ENCODE assay signal across 19 cellular contexts in the genomic region with DNA sequence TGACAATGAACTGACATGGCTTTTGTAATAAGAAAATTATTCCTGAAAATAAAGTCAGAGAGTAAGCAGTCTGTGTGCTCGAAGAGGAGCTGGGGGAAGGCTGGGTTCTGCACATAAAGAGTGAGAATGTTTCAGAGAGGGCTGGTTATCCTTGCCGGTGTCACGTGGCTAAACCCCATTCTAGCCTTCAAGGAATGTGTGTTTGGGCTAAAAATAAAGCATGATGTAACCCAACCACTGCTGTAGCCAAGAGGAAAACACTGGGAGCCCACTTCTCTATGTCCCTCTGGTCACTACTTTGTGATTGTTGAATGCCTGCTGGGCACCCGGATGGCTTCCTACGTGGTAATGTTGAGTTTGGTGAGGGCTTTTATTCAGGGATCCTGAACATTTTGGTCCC. TPM values are rescaled to one million over a fixed set of nuclear protein-coding genes. Genes with fewer than 3 reads are reported as not detected.
DNase-seq lines count a peak whose midpoint lies in the region; ATAC-seq and TF ChIP-seq lines count a peak whose summit lies in the region.
"Had no signal": no experiment of that assay in that cellular context is flagged by ENCODE, and none has a peak within 500 bp of the region (broad histone marks: within the 10 kb centered on the region; RNA-seq: fewer than 3 reads in every experiment).

No MANE protein-coding gene starts in this region.

- H3K14ac ChIP-seq in IMR-90 (replicated peaks; ENCODE audit: low read depth, low read length) (no peak overlapping the region), H9 (ENCODE audit: insufficient read depth, low read length) (no peak overlapping the region)

- POLR2A ChIA-PET in IMR-90 (lab: Charles Lee; ENCODE audit: unreplicated experiment): no interaction called here

- no peak overlapping the region for H2AK9ac ChIP-seq in IMR-90 (replicated peaks; ENCODE audit: low read depth, low read length, poor library complexity)

- no peaks in the 10 kb centered on the region for H3K9me1 ChIP-seq in IMR-90 (ENCODE audit: insufficient read depth, low read length)

- H2AK5ac ChIP-seq in IMR-90 (ENCODE audit: low read depth, low read length) (no peak overlapping the region), H9 (ENCODE audit: insufficient read length, low read length) (no peak overlapping the region)

- H4K20me1 ChIP-seq in IMR-90 (ENCODE audit: insufficient read depth, low read length): no peaks in the 10 kb centered on the region
- H4K20me1 ChIP-seq in H9 (ENCODE audit: control insufficient read depth, insufficient read depth, insufficient read length): no peaks in the 10 kb centered on the region

- no peak overlapping the region for H2BK120ac ChIP-seq in IMR-90 (ENCODE audit: low read depth, low read length)
- no peak overlapping the region for H2BK120ac ChIP-seq in H9 (ENCODE audit: low read depth, low read length, poor library complexity, severe bottlenecking)

- H3T11ph ChIP-seq in H9 (ENCODE audit: low read length): no peak overlapping the region

- peak overlapping the region; percentile 97 for H3K27ac Mint-ChIP-seq in stimulated activated memory B cell treated with anti-CD40 and anti-IgM and Interleukin-4, amounts not matched to agents 10 μg/mL and 1 μg/mL and 100 μg/mL, for 72 hours
- H3K27ac Mint-ChIP-seq in H9: no peak overlapping the region
- H3K27ac Mint-ChIP-seq: activated CD4-positive, alpha-beta memory T cell treated with anti-CD3 and anti-CD28 coated beads, Interleukin-2, amount 10 ng/mL, durations not matched to agents 7 days and 5 days; activated T-helper 2 cell treated with anti-CD3 and anti-CD28 coated beads, Interferon-gamma antibody, Interleukin-2, Interleukin-4, amounts not matched to agents 10 μg/mL and 5 μg/mL and 100 μg/mL, durations not matched to agents 14 hours and 24 hours and 36 hours; CD4-positive, CD25-positive, alpha-beta regulatory T cell; nephron progenitor cell had no signal

- no peak overlapping the region for H3K4me3 Mint-ChIP-seq in stimulated activated memory B cell treated with anti-CD40 and anti-IgM and Interleukin-4, amounts not matched to agents 10 μg/mL and 1 μg/mL and 100 μg/mL, for 72 hours
- H3K4me3 Mint-ChIP-seq in H9: no peak overlapping the region
- H3K4me3 Mint-ChIP-seq: activated CD4-positive, alpha-beta memory T cell treated with anti-CD3 and anti-CD28 coated beads, Interleukin-2, amount 10 ng/mL, durations not matched to agents 7 days and 5 days; CD4-positive, CD25-positive, alpha-beta regulatory T cell; nephron progenitor cell had no signal

- in situ Hi-C loops in IMR-90 (cut with MboI; ENCODE audit: low sequenced_read_pairs) (no loop called here), brain microvascular endothelial cell (cut with HindIII; ENCODE audit: low pct_ligation_motif_present, low sequenced_read_pairs) (no loop called here), ACHN (cut with HindIII; ENCODE audit: low pct_ligation_motif_present, low pct_unique_long_range_greater_than_20kb, low sequenced_read_pairs) (no loop called here)

- ATAC-seq in IMR-90 (ENCODE audit: low read depth): no peak
- ATAC-seq in stimulated activated memory B cell treated with anti-CD40 and anti-IgM and Interleukin-4, amounts not matched to agents 10 μg/mL and 1 μg/mL and 100 μg/mL, for 72 hours: no peak

- H3K27me3 Mint-ChIP-seq in stimulated activated memory B cell treated with anti-CD40 and anti-IgM and Interleukin-4, amounts not matched to agents 10 μg/mL and 1 μg/mL and 100 μg/mL, for 72 hours: no peaks in the 10 kb centered on the region
- peaks cover 8% of the 10 kb centered on the region for H3K27me3 Mint-ChIP-seq in H9 (ENCODE audit: low read depth)

- H3K9ac ChIP-seq in IMR-90 (ENCODE audit: low read depth, low read length) (no peak overlapping the region), H9 (ENCODE audit: extremely low read depth, insufficient read length, low read length) (no peak overlapping the region)

- H3K9me3 Mint-ChIP-seq in stimulated activated memory B cell treated with anti-CD40 and anti-IgM and Interleukin-4, amounts not matched to agents 10 μg/mL and 1 μg/mL and 100 μg/mL, for 72 hours: no peaks in the 10 kb centered on the region
- no peaks in the 10 kb centered on the region for H3K9me3 Mint-ChIP-seq in H9
- H3K9me3 Mint-ChIP-seq: activated CD4-positive, alpha-beta memory T cell treated with anti-CD3 and anti-CD28 coated beads, Interleukin-2, amount 10 ng/mL, durations not matched to agents 7 days and 5 days; activated T-helper 2 cell treated with anti-CD3 and anti-CD28 coated beads, Interferon-gamma antibody, Interleukin-2, Interleukin-4, amounts not matched to agents 10 μg/mL and 5 μg/mL and 100 μg/mL, durations not matched to agents 14 hours and 24 hours and 36 hours; CD4-positive, CD25-positive, alpha-beta regulatory T cell; nephron progenitor cell had no signal

- no peak overlapping the region for H2BK5ac ChIP-seq in IMR-90 (ENCODE audit: low read depth, low read length, poor library complexity, severe bottlenecking)
- no peak overlapping the region for H2BK5ac ChIP-seq in H9 (ENCODE audit: insufficient read length, low read length)

- peaks cover 76% of the 10 kb centered on the region for H3K4me1 Mint-ChIP-seq in stimulated activated memory B cell treated with anti-CD40 and anti-IgM and Interleukin-4, amounts not matched to agents 10 μg/mL and 1 μg/mL and 100 μg/mL, for 72 hours
- H3K4me1 Mint-ChIP-seq in H9: peaks cover 11 to 13% of the 10 kb centered on the region in 2 experiments; a peak in 3 of 4 replicates
- H3K4me1 Mint-ChIP-seq: activated CD4-positive, alpha-beta memory T cell treated with anti-CD3 and anti-CD28 coated beads, Interleukin-2, amount 10 ng/mL, durations not matched to agents 7 days and 5 days; CD4-positive, CD25-positive, alpha-beta regulatory T cell; nephron progenitor cell had no signal

- dilution Hi-C loops in IMR-90 (cut with HindIII; ENCODE audit: low sequenced_read_pairs, unreplicated experiment): no loop called here

- H2BK20ac ChIP-seq in IMR-90 (ENCODE audit: low read depth, low read length) (no peak overlapping the region), H9 (ENCODE audit: low read depth, low read length, poor library complexity, severe bottlenecking) (no peak overlapping the region)

- no peaks in the 10 kb centered on the region for H3K23me2 ChIP-seq in H9 (ENCODE audit: insufficient read length, low read depth, low read length, poor library complexity, severe bottlenecking)

- H3K79me2 ChIP-seq in H9 (ENCODE audit: insufficient read depth, low read length): no peaks in the 10 kb centered on the region

- CTCF ChIA-PET in IMR-90 (lab: Yijun Ruan, JAX): no interaction called here

- H4K8ac ChIP-seq in IMR-90 (ENCODE audit: low read depth in 2 of 2, low read length in 2 of 2) (no peak overlapping the region), H9 (replicated peaks; ENCODE audit: insufficient read length, low read depth, low read length) (no peak overlapping the region)

- TF ChIP-seq CTCF in IMR-90 (conservative IDR thresholded peaks at IDR 0.05; ENCODE audit: low read depth, low read length) (no peak), brain microvascular endothelial cell (IDR thresholded peaks at IDR 0.05; ENCODE audit: low read depth, low read length, missing control alignments) (no peak), H9 (conservative IDR thresholded peaks at IDR 0.05) (no peak)

- TF ChIP-seq RAD21 in IMR-90 (IDR thresholded peaks at IDR 0.05; ENCODE audit: low read length): no peak

- peaks cover 72% of the 10 kb centered on the region for H3K36me3 Mint-ChIP-seq in stimulated activated memory B cell treated with anti-CD40 and anti-IgM and Interleukin-4, amounts not matched to agents 10 μg/mL and 1 μg/mL and 100 μg/mL, for 72 hours
- no peaks in the 10 kb centered on the region for H3K36me3 Mint-ChIP-seq in H9 (ENCODE audit: insufficient read depth in 1 of 3, low read depth in 3 of 3)
- H3K36me3 Mint-ChIP-seq: CD4-positive, CD25-positive, alpha-beta regulatory T cell had no signal

- H4K91ac ChIP-seq in IMR-90 (ENCODE audit: insufficient read depth, low read depth, low read length) (no peak overlapping the region), H9 (ENCODE audit: insufficient read length, low read depth, low read length) (no peak overlapping the region)

- H3K4me2 ChIP-seq in IMR-90 (ENCODE audit: low read depth, low read length) (no peak overlapping the region), H9 (ENCODE audit: insufficient read depth, insufficient read length, low read length) (no peak overlapping the region)

- no peak overlapping the region for H3K27ac ChIP-seq in IMR-90 (ENCODE audit: insufficient read depth, low read length)
- H3K27ac ChIP-seq in brain microvascular endothelial cell: no peak overlapping the region
- no peak overlapping the region for H3K27ac ChIP-seq in H9 (ENCODE audit: insufficient read length, low read depth, low read length)
- H3K27ac ChIP-seq: adrenal gland, tibial artery, VCaP had no signal

- H3K23ac ChIP-seq in IMR-90 (ENCODE audit: low read depth, low read length) (no peak overlapping the region), H9 (ENCODE audit: insufficient read length, low read depth, low read length) (no peak overlapping the region)

- peaks cover 29% of the 10 kb centered on the region for H3K27me3 ChIP-seq in IMR-90 (ENCODE audit: control insufficient read depth, insufficient read depth, low read length)
- H3K27me3 ChIP-seq in brain microvascular endothelial cell (replicated peaks): peaks cover 4% of the 10 kb centered on the region
- no peaks in the 10 kb centered on the region for H3K27me3 ChIP-seq in H9 (ENCODE audit: insufficient read depth, low read length)
- H3K27me3 ChIP-seq: tibial artery had no signal

- H3K4ac ChIP-seq in IMR-90 (ENCODE audit: low read depth, low read length): no peak overlapping the region
- H3K4ac ChIP-seq in H9 (ENCODE audit: low read depth, low read length): no peak overlapping the region

- H4K5ac ChIP-seq in IMR-90 (ENCODE audit: low read depth, low read length) (no peak overlapping the region), H9 (ENCODE audit: insufficient read length, low read depth, low read length) (no peak overlapping the region)

- no peak for TF ChIP-seq POLR2A in IMR-90 (IDR thresholded peaks at IDR 0.05; ENCODE audit: low read depth, low read length)

- H3K18ac ChIP-seq in IMR-90 (ENCODE audit: low read depth, low read length) (no peak overlapping the region), H9 (ENCODE audit: insufficient read length, low read depth, low read length) (no peak overlapping the region)

- H3K4me3 ChIP-seq in IMR-90 (ENCODE audit: insufficient read depth, low read depth, low read length): no peak overlapping the region
- no peak overlapping the region for H3K4me3 ChIP-seq in brain microvascular endothelial cell (ENCODE audit: low read depth, low read length)
- H3K4me3 ChIP-seq: adrenal gland, tibial artery had no signal

- DNase-seq in IMR-90 (peak; percentile 25), brain microvascular endothelial cell (peak; percentile 50), iris pigment epithelial cell (ENCODE audit: low read depth) (peak; percentile 8), H9 (no peak), NCI-H345 treated with DMSO at 0.1 percent for 48 hours (lab: John Stamatoyannopoulos, UW; ENCODE audit: unreplicated experiment) (no peak), ACHN (no peak)
- no peak for DNase-seq in activated CD8-positive, alpha-beta memory T cell treated with anti-CD3 and anti-CD28 coated beads, Interleukin-2, amount 50 U/mL, for 48 hours
- DNase-seq: activated CD4-positive, alpha-beta memory T cell treated with anti-CD3 and anti-CD28 coated beads, Interleukin-2, amount 10 ng/mL, durations not matched to agents 7 days and 5 days; CD4-positive, CD25-positive, alpha-beta regulatory T cell; cortex of kidney; hippocampal formation; NCI-H2081; nephron progenitor cell; stimulated activated CD8-positive, alpha-beta memory T cell treated with anti-CD3 and anti-CD28 coated beads, Interleukin-4, amount 100 ng/mL, for 48 hours had no signal

- no peak overlapping the region for H2BK12ac ChIP-seq in H9 (ENCODE audit: insufficient read length, low read depth, low read length)

- H3K79me1 ChIP-seq in IMR-90 (ENCODE audit: low read depth in 1 of 2, low read length in 2 of 2) (no peaks in the 10 kb centered on the region), H9 (ENCODE audit: insufficient read depth, low read depth, low read length, poor library complexity, severe bottlenecking) (no peaks in the 10 kb centered on the region)

- peak overlapping the region; percentile 25 for H2AFZ ChIP-seq in IMR-90 (replicated peaks; ENCODE audit: low read length, poor library complexity)
- H2AFZ ChIP-seq in H9 (ENCODE audit: low read length): no peak overlapping the region

- H3K9me3 ChIP-seq in IMR-90 (ENCODE audit: control insufficient read depth, insufficient read depth, low read length) (no peaks in the 10 kb centered on the region), H9 (ENCODE audit: control insufficient read depth, low read depth, low read length) (no peaks in the 10 kb centered on the region)
- H3K9me3 ChIP-seq: adrenal gland, tibial artery had no signal

- no peak overlapping the region for H3K56ac ChIP-seq in IMR-90 (ENCODE audit: extremely low read depth, insufficient read depth, low read length)
- H3K56ac ChIP-seq in H9 (ENCODE audit: insufficient read length, low read depth, low read length): no peak overlapping the region

- H3K36me3 ChIP-seq in IMR-90 (ENCODE audit: control insufficient read depth, insufficient read depth, low read length) (no peaks in the 10 kb centered on the region), brain microvascular endothelial cell (replicated peaks) (no peaks in the 10 kb centered on the region)
- H3K36me3 ChIP-seq: adrenal gland, tibial artery had no signal

- no CpG with 5 or more reads among the region's 5 CpGs for WGBS in IMR-90 (ENCODE audit: extremely low coverage in 2 of 2, insufficient read length in 1 of 2), 2 experiments
- WGBS in H9 (ENCODE audit: extremely low coverage, insufficient read length, low lambda C conversion rate): no CpG with 5 or more reads among the region's 5 CpGs

- H3K4me1 ChIP-seq in IMR-90 (ENCODE audit: control insufficient read depth, insufficient read depth, low read length) (no peaks in the 10 kb centered on the region), H9 (ENCODE audit: insufficient read depth, low read length) (no peaks in the 10 kb centered on the region)
- H3K4me1 ChIP-seq: adrenal gland had no signal

- intact Hi-C loops in IMR-90 (cut with micrococcal nuclease): no loop called here

- no peak overlapping the region for H2BK15ac ChIP-seq in IMR-90 (ENCODE audit: low read depth, low read length)
- no peak overlapping the region for H2BK15ac ChIP-seq in H9 (ENCODE audit: low read depth, low read length)

- no TSS peak for BruUV-seq in IMR-90 (replicated peaks; lab: Mats Ljungman, UMichigan)

RNA-seq across cellular contexts. Expression of a gene that starts 23.5 kb away (rescaled TPM):
- total RNA-seq in IMR-90 (2012; rRNA removed) (not detected in 2 replicates), H9 (2021) (not detected in 2 replicates)
- polyA plus RNA-seq in IMR-90 (2012; rRNA removed): not detected in 2 replicates
- polyA plus RNA-seq in IMR-90 (2012; cell fraction: cytosol; rRNA removed): not detected in 2 replicates
- polyA plus RNA-seq in IMR-90 (2012; cell fraction: nucleus; rRNA removed; ENCODE audit: low replicate concordance): not detected in 2 replicates

Comparison
In these comparisons a context has a peak if more than half of its experiments do, and no peak if none do; other contexts are left out.
1. DNase-seq: peak in IMR-90 (single experiment), brain microvascular endothelial cell (single experiment) and iris pigment epithelial cell (single experiment); none in H9 (single experiment), NCI-H345 treated with DMSO at 0.1 percent for 48 hours (single experiment), activated CD8-positive, alpha-beta memory T cell treated with anti-CD3 and anti-CD28 coated beads, Interleukin-2, amount 50 U/mL, for 48 hours (single experiment) and ACHN (single experiment).